ENCODE assay signal across 23 cellular contexts in genomic region chr7:71801996-71802395, GRCh38.
"Had no signal": no experiment of that assay in that cellular context is flagged by ENCODE, and none has a peak within 500 bp of the region (broad histone marks: within the 10 kb centered on the region; RNA-seq: fewer than 3 reads in every experiment).

No MANE protein-coding gene starts in this region.

- DNase-seq: IMR-90, Karpas-422, KG1, MV-4-11, NCI-H1048, NCI-H1105, NCI-H1417, NCI-H1436 treated with DMSO at 0.1 percent for 48 hours, NCI-H1694, NCI-H187 treated with DMSO at 0.1 percent for 48 hours, NCI-H2029 treated with DMSO at 0.1 percent for 48 hours, NCI-H226, NCI-H446, NCI-H510A, NCI-H524 treated with DMSO at 0.1 percent for 48 hours, NCI-H69, NCI-H774, SIG-M5, SK-N-SH, T-helper 1 cell had no signal

- ATAC-seq: HepG2, Right ventricle myocardium inferior had no signal

- H3K4me3 ChIP-seq: SJSA1 had no signal
